8 cellular contexts compared by ENCODE assay signal in genomic region chr9:19457694-19458009, GRCh38.
DNase-seq lines count a peak whose midpoint lies in the region; ATAC-seq and TF ChIP-seq lines count a peak whose summit lies in the region.
"Had no signal": no experiment of that assay in that cellular context is flagged by ENCODE, and none has a peak within 500 bp of the region (broad histone marks: within the 10 kb centered on the region; RNA-seq: fewer than 3 reads in every experiment).

No MANE protein-coding gene starts in this region.

- H3K4me1 ChIP-seq in tibial artery: peaks cover 0 to 14% (median 8%) of the 10 kb centered on the region in 4 donors

- no peaks in the 10 kb centered on the region for H3K36me3 Mint-ChIP-seq in activated naive CD8-positive, alpha-beta T cell

- H3K36me3 ChIP-seq in tibial artery: peaks cover 0 to 2% (median 0%) of the 10 kb centered on the region in 3 donors
- H3K36me3 ChIP-seq: gastroesophageal sphincter had no signal

- no peaks in the 10 kb centered on the region for H3K27me3 ChIP-seq in tibial artery
- H3K27me3 ChIP-seq: gastroesophageal sphincter had no signal

- H3K27ac Mint-ChIP-seq in activated naive CD8-positive, alpha-beta T cell: no peak overlapping the region

- H3K9me3 Mint-ChIP-seq in activated naive CD8-positive, alpha-beta T cell (ENCODE audit: low read depth): no peaks in the 10 kb centered on the region

- no peaks in the 10 kb centered on the region for H3K9me3 ChIP-seq in tibial artery
- H3K9me3 ChIP-seq: gastroesophageal sphincter had no signal

- H3K4me1 Mint-ChIP-seq in activated naive CD8-positive, alpha-beta T cell (ENCODE audit: low read depth): peaks cover 5% of the 10 kb centered on the region

- H3K4me3 ChIP-seq in retinal pigment epithelial cell (ENCODE audit: low read length): peak overlapping the region; percentile 14
- no peak overlapping the region for H3K4me3 ChIP-seq in tibial artery

- H3K4me3 Mint-ChIP-seq in activated naive CD8-positive, alpha-beta T cell: peak overlapping the region; percentile 1

- H3K27ac ChIP-seq in tibial artery: peak overlapping the region in 1 of 2 donors; percentile 51

- DNase-seq in retinal pigment epithelial cell (ENCODE audit: low read depth): no peak
- no peak for DNase-seq in CD1c-positive myeloid dendritic cell (ENCODE audit: extremely low spot score)
- DNase-seq in NCI-H2081 treated with DMSO at 0.1 percent for 48 hours (lab: John Stamatoyannopoulos, UW): no peak
- no peak for DNase-seq in tibial artery

- ATAC-seq in GM18909 (IDR thresholded peaks at IDR 0.05; ENCODE audit: poor library complexity, unreplicated experiment) (peak; percentile 23), HG02759 (IDR thresholded peaks at IDR 0.05; ENCODE audit: unreplicated experiment) (peak; percentile 28)

- H3K27me3 Mint-ChIP-seq in activated naive CD8-positive, alpha-beta T cell: peaks cover 2% of the 10 kb centered on the region

- intact Hi-C loops in tibial artery (cut with DNase I; ENCODE audit: low total_unique reads): loop anchor here (2.0 to 10.0 kb wide), 4 partner anchors 79 to 593 kb away; partner anchors contain the start of genes DENND4C and RRAGA

- TF ChIP-seq CTCF in retinal pigment epithelial cell (conservative IDR thresholded peaks at IDR 0.05; ENCODE audit: low read depth, low read length) (no peak), tibial artery (IDR thresholded peaks at IDR 0.05) (no peak)
